Comparison of ENCODE assay signal across 8 cellular contexts in the genomic region with DNA sequence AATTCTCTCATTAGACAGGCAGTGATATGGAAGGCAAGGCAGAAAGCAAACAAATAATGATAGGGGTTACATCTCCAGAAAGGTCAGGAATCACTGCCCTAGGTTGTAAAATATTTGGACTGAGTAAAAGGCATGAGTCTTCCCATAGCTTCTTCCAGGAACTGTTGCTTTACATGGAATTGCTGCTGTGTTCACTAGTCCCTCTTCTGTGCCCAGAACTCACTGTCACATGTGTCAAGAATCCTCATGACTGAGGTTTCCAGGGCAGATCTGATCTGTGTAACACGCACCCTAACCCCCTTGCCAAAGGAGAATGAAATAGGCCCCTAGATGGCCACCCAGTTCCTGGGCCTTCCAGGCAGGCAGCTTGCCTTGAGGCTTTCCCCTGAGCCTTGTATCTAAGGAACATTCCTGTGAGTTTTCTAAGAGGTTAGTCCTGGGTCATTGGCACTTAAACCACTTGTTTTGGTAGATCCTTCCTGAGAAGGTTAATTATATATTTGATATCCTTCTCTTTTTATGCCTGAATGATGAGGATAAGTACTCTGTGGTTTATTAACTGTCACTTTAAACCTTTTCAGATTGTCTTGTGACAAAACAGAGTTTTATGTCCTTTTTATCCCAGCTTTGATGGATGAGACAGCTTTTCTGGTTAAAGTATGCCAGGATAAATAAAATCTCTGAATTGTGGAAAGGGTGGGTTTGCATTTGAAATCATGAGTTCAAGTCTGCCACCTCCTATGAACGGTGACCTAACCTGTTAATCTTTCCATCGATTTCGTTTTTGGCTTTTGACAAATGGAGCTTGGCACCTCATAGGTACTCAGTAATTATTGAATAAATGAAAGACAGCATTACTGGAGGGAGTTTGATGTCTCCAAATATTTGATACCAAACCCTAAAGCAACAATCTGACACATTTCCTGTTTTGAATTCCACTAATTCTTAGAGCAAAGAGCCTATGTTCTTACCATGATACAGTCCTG.
DNase-seq lines count a peak whose midpoint lies in the region; ATAC-seq and TF ChIP-seq lines count a peak whose summit lies in the region.

No MANE protein-coding gene starts in this region.

- peaks cover 34 to 97% (median 85%) of the 10 kb centered on the region in 3 donors for H3K4me1 ChIP-seq in esophagus squamous epithelium
- no peaks in the 10 kb centered on the region for H3K4me1 ChIP-seq in BE2C

- ATAC-seq in HG02571 (IDR thresholded peaks at IDR 0.05; ENCODE audit: unreplicated experiment) (no peak), HG03280 (IDR thresholded peaks at IDR 0.05; ENCODE audit: unreplicated experiment) (no peak)

- TF ChIP-seq POLR2A in esophagus squamous epithelium (IDR thresholded peaks at IDR 0.05): no peak

- in situ Hi-C loops in Caki2 (cut with HindIII; ENCODE audit: low pct_unique_long_range_greater_than_20kb, low sequenced_read_pairs): no loop called here

- 33 to 43% methylated on average over 4 of the region's 4 CpGs for WGBS in esophagus squamous epithelium, 2 donors

- peaks cover 0 to 51% (median 0%) of the 10 kb centered on the region in 3 donors for H3K36me3 ChIP-seq in esophagus squamous epithelium
- H3K36me3 ChIP-seq in BE2C: no peaks in the 10 kb centered on the region

- no peak overlapping the region for H3K4me3 ChIP-seq in esophagus squamous epithelium
- H3K4me3 ChIP-seq in BE2C (ENCODE audit: low read depth, low read length): no peak overlapping the region

- H3K9me3 ChIP-seq in esophagus squamous epithelium: no peaks in the 10 kb centered on the region
- H3K9me3 ChIP-seq in BE2C: no peaks in the 10 kb centered on the region

- H3K27ac ChIP-seq in esophagus squamous epithelium: peak overlapping the region; percentile 78 to 93 (median 90)

- intact Hi-C loops in esophagus squamous epithelium (cut with DNase I): no loop called here
- intact Hi-C loops in posterior vena cava (cut with DNase I): no loop called here

- no peaks in the 10 kb centered on the region for H3K27me3 ChIP-seq in esophagus squamous epithelium
- no peaks in the 10 kb centered on the region for H3K27me3 ChIP-seq in BE2C

- DNase-seq in Caki2 (ENCODE audit: low read depth) (peak; percentile 99), NCI-H2227 (lab: John Stamatoyannopoulos, UW; ENCODE audit: unreplicated experiment) (peak; percentile 58), esophagus squamous epithelium (lab: John Stamatoyannopoulos, UW) (no peak), posterior vena cava (ENCODE audit: low spot score) (peak; percentile 88), globus pallidus (ENCODE audit: low spot score) (no peak), BE2C (no peak)

- no peak for TF ChIP-seq CTCF in esophagus squamous epithelium (IDR thresholded peaks at IDR 0.05)
- no peak for TF ChIP-seq CTCF in BE2C (IDR thresholded peaks at IDR 0.05; ENCODE audit: low read depth, low read length)

Comparison
In these comparisons a context has a peak if more than half of its experiments do, and no peak if none do; other contexts are left out.
1. DNase-seq: peak in Caki2 (single experiment), NCI-H2227 (single experiment) and posterior vena cava (single experiment); none in esophagus squamous epithelium (single experiment), globus pallidus (single experiment) and BE2C (single experiment).